ENCODE assay signal across 1 cellular context in genomic region chr14:80664576-80664975, GRCh38.
TF ChIP-seq lines count a peak whose summit lies in the region.

No MANE protein-coding gene starts in this region.

TF ChIP-seq in endothelial cell of umbilical vein, 7 proteins besides CTCF, POLR2A, EP300 and RAD21:
- no peak for TF ChIP-seq MYC (IDR thresholded peaks at IDR 0.05; ENCODE audit: low read depth, low read length)
- TF ChIP-seq EZH2 (IDR thresholded peaks at IDR 0.05; ENCODE audit: borderline replicate concordance, low read depth, low read length, severe bottlenecking) = no peak
- peak; percentile 77 for TF ChIP-seq GATA2 (IDR thresholded peaks at IDR 0.05; ENCODE audit: insufficient read depth, insufficient read length, low read depth, low read length)
- peak; percentile 65 for TF ChIP-seq FOS (IDR thresholded peaks at IDR 0.05; ENCODE audit: borderline replicate concordance, insufficient read depth, low read length)
- no peak for TF ChIP-seq MAX (IDR thresholded peaks at IDR 0.05; ENCODE audit: insufficient read depth, insufficient read length)
- no peak for TF ChIP-seq POLR2AphosphoS5 (IDR thresholded peaks at IDR 0.05; ENCODE audit: insufficient read depth, low read depth, low read length)
- TF ChIP-seq JUN (IDR thresholded peaks at IDR 0.05; ENCODE audit: borderline replicate concordance, insufficient read depth, insufficient read length, low read depth) = peak; percentile 53
